Comparison of ENCODE assay signal across 16 cellular contexts in the genomic region with DNA sequence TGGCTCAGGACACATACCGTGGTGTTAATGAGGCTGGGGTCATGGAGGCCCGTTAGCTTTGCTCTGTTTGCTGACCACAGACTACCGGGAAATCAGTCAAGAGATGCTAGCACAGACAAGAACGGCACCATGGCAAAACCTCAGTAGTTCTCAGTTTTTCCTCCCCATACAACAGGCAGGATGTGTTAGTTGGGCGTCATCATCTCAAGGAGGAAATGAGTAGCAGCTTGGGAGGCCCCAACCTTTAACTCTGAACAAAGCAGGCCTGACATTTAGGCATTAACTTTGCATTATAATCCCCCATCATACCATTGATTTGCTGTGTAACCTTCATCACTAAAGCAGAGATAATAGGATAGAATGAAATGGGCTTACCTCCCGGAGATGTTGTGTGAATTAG.
DNase-seq lines count a peak whose midpoint lies in the region; ATAC-seq lines count a peak whose summit lies in the region.
"Had no signal": no experiment of that assay in that cellular context is flagged by ENCODE, and none has a peak within 500 bp of the region (broad histone marks: within the 10 kb centered on the region; RNA-seq: fewer than 3 reads in every experiment).

No MANE protein-coding gene starts in this region.

- H3K4me1 Mint-ChIP-seq in CD4-positive, alpha-beta memory T cell: peaks cover 4 to 7% (median 6%) of the 10 kb centered on the region in 4 donors
- H3K4me1 Mint-ChIP-seq in activated T-cell treated with anti-CD3 and anti-CD28 coated beads, Interleukin-2, amount 50 U/mL, for 72 hours (ENCODE audit: low read depth): peaks cover 13% of the 10 kb centered on the region

- no peaks in the 10 kb centered on the region for H3K27me3 ChIP-seq in CD4-positive, alpha-beta memory T cell (ENCODE audit: insufficient read depth, low read length)
- no peaks in the 10 kb centered on the region for H3K27me3 ChIP-seq in mesendoderm (ENCODE audit: insufficient read depth, low read length, poor library complexity)
- H3K27me3 ChIP-seq: esophagus muscularis mucosa, pancreas had no signal

- H3K27me3 Mint-ChIP-seq in CD4-positive, alpha-beta memory T cell: no peaks in the 10 kb centered on the region
- peaks cover 6% of the 10 kb centered on the region for H3K27me3 Mint-ChIP-seq in activated T-cell treated with anti-CD3 and anti-CD28 coated beads, Interleukin-2, amount 50 U/mL, for 72 hours (ENCODE audit: low read depth)

- no peak overlapping the region for H4K5ac ChIP-seq in mesendoderm (ENCODE audit: low read length)

- H3K27ac ChIP-seq in CD4-positive, alpha-beta memory T cell (ENCODE audit: low read depth, low read length): no peak overlapping the region
- no peak overlapping the region for H3K27ac ChIP-seq in mesendoderm (ENCODE audit: low read depth, low read length)
- H3K27ac ChIP-seq: esophagus muscularis mucosa, pancreas had no signal

- intact Hi-C loops in CD4-positive, alpha-beta memory T cell (cut with micrococcal nuclease): no loop called here

- H3K4me3 Mint-ChIP-seq in CD4-positive, alpha-beta memory T cell: peak overlapping the region in 4 of 8 donors; percentile 39 to 54 (median 44)
- H3K4me3 Mint-ChIP-seq in activated T-cell treated with anti-CD3 and anti-CD28 coated beads, Interleukin-2, amount 50 U/mL, for 72 hours: peak overlapping the region; percentile 52 to 58
- H3K4me3 Mint-ChIP-seq: HFFc6 had no signal

- H3K4me2 ChIP-seq in mesendoderm (ENCODE audit: low read length): no peak overlapping the region

- H3K23ac ChIP-seq in mesendoderm (ENCODE audit: low read length): no peak overlapping the region

- peak overlapping the region in 4 of 7 donors; percentile 54 to 84 (median 72) for H3K27ac Mint-ChIP-seq in CD4-positive, alpha-beta memory T cell
- peak overlapping the region; percentile 91 for H3K27ac Mint-ChIP-seq in activated T-cell treated with anti-CD3 and anti-CD28 coated beads, Interleukin-2, amount 50 U/mL, for 72 hours
- H3K27ac Mint-ChIP-seq: HFFc6 had no signal

- CTCF ChIA-PET in CD4-positive, alpha-beta memory T cell (lab: Charles Lee; ENCODE audit: partially characterized antibody): no interaction called here

- ATAC-seq in activated T-cell treated with anti-CD3 and anti-CD28 coated beads, Interleukin-2, amount 50 U/mL, for 72 hours (replicated peaks in 1 of 2): peak; percentile 99 to 100
- ATAC-seq in HG03159 (IDR thresholded peaks at IDR 0.05; ENCODE audit: unreplicated experiment): no peak
- ATAC-seq: pancreas, Right ventricle myocardium inferior had no signal

- DNase-seq in CD4-positive, alpha-beta memory T cell: peak in 2 of 5 donors; percentile 2 to 11
- DNase-seq in HT1080 (ENCODE audit: low read depth) (peak; percentile 1), mesendoderm (peak; percentile 78), NCI-H1048 (lab: John Stamatoyannopoulos, UW) (no peak), ureter (ENCODE audit: low spot score) (no peak), SK-N-DZ (ENCODE audit: low spot score) (no peak)
- peak; percentile 38 to 46 for DNase-seq in activated T-cell treated with anti-CD3 and anti-CD28 coated beads, Interleukin-2, amount 50 U/mL, for 72 hours
- DNase-seq: AML-193, HFFc6, hypothalamus, NCI-H146, NCI-H526, pancreas had no signal

- no peaks in the 10 kb centered on the region for H3K9me3 ChIP-seq in CD4-positive, alpha-beta memory T cell (ENCODE audit: control insufficient read depth in 1 of 2, low read length in 2 of 2)
- H3K9me3 ChIP-seq: esophagus muscularis mucosa, pancreas had no signal

- no peaks in the 10 kb centered on the region for H3K79me1 ChIP-seq in mesendoderm (ENCODE audit: low read length)

- H2AK5ac ChIP-seq in mesendoderm (ENCODE audit: low read length): no peak overlapping the region

- POLR2A ChIA-PET in CD4-positive, alpha-beta memory T cell (lab: Charles Lee; ENCODE audit: partially characterized antibody): no interaction called here

- no peak overlapping the region for H4K8ac ChIP-seq in mesendoderm (ENCODE audit: low read depth, low read length)

- H3K4ac ChIP-seq in mesendoderm (ENCODE audit: low read depth, low read length): no peak overlapping the region

- H2BK15ac ChIP-seq in mesendoderm (replicated peaks; ENCODE audit: low read depth): no peak overlapping the region

- H3K79me2 ChIP-seq in mesendoderm (ENCODE audit: control insufficient read depth, insufficient read depth, low read length): no peaks in the 10 kb centered on the region

- peaks cover 11% of the 10 kb centered on the region for H3K4me1 ChIP-seq in CD4-positive, alpha-beta memory T cell (ENCODE audit: insufficient read depth, low read length)
- peaks cover 2% of the 10 kb centered on the region for H3K4me1 ChIP-seq in mesendoderm (ENCODE audit: control insufficient read depth, low read depth, low read length)
- H3K4me1 ChIP-seq: pancreas had no signal

- H3K4me3 ChIP-seq in CD4-positive, alpha-beta memory T cell (ENCODE audit: low read length in 2 of 2): no peak overlapping the region
- no peak overlapping the region for H3K4me3 ChIP-seq in mesendoderm (ENCODE audit: low read length)
- H3K4me3 ChIP-seq: esophagus muscularis mucosa, pancreas had no signal

- no peak overlapping the region for H2BK120ac ChIP-seq in mesendoderm (ENCODE audit: low read depth, low read length)

- H3K9ac ChIP-seq in mesendoderm (ENCODE audit: low read length): no peak overlapping the region

- peak overlapping the region; percentile 7 for H3K56ac ChIP-seq in mesendoderm (ENCODE audit: low read length)

- no peaks in the 10 kb centered on the region for H3K36me3 ChIP-seq in CD4-positive, alpha-beta memory T cell (ENCODE audit: insufficient read depth, low read length)
- no peaks in the 10 kb centered on the region for H3K36me3 ChIP-seq in mesendoderm (ENCODE audit: control insufficient read depth, insufficient read depth, low read length)
- H3K36me3 ChIP-seq: esophagus muscularis mucosa, pancreas had no signal

- WGBS in mesendoderm (ENCODE audit: extremely low coverage, insufficient coverage, low lambda C conversion rate): no CpG with 5 or more reads among the region's 6 CpGs

- H2BK5ac ChIP-seq in mesendoderm (ENCODE audit: low read length): no peak overlapping the region

- H3K9me3 Mint-ChIP-seq in CD4-positive, alpha-beta memory T cell: no peaks in the 10 kb centered on the region
- H3K9me3 Mint-ChIP-seq in activated T-cell treated with anti-CD3 and anti-CD28 coated beads, Interleukin-2, amount 50 U/mL, for 72 hours: no peaks in the 10 kb centered on the region
- H3K9me3 Mint-ChIP-seq: HFFc6 had no signal

- H3K36me3 Mint-ChIP-seq in CD4-positive, alpha-beta memory T cell: no peaks in the 10 kb centered on the region
- H3K36me3 Mint-ChIP-seq in activated T-cell treated with anti-CD3 and anti-CD28 coated beads, Interleukin-2, amount 50 U/mL, for 72 hours (ENCODE audit: insufficient read depth in 2 of 2): peaks cover 0 to 3% of the 10 kb centered on the region in 2 donors

- no peak overlapping the region for H3K18ac ChIP-seq in mesendoderm (ENCODE audit: low read length)

Comparison
In these comparisons a context has a peak if more than half of its experiments do, and no peak if none do; other contexts are left out.
1. DNase-seq: peak in HT1080 (single experiment), activated T-cell treated with anti-CD3 and anti-CD28 coated beads, Interleukin-2, amount 50 U/mL, for 72 hours (2 of 2) and mesendoderm (single experiment); none in NCI-H1048 (single experiment), ureter (single experiment) and SK-N-DZ (single experiment).